1 cellular context compared by ENCODE assay signal in genomic region chr5:168898261-168898911, GRCh38.
TF ChIP-seq lines count a peak whose summit lies in the region.

No MANE protein-coding gene starts in this region.

TF ChIP-seq in HEK293, 187 proteins besides CTCF, POLR2A, EP300 and RAD21 (continued from another document):
- peak; percentile 34; the same call in 1 of the 2 replicates for TF ChIP-seq ATF2 (tag by site-specific recombination; IDR thresholded peaks at IDR 0.05; ENCODE audit: low read depth)
- no peak for TF ChIP-seq SETDB1 (IDR thresholded peaks at IDR 0.05; ENCODE audit: insufficient read length, low read length)
- peak; percentile 67; the same call in 1 of the 2 replicates for TF ChIP-seq ZBTB1 (tag by site-specific recombination; IDR thresholded peaks at IDR 0.05)
- TF ChIP-seq ZNF510 (tag by site-specific recombination; IDR thresholded peaks at IDR 0.05; ENCODE audit: insufficient replicate concordance), result peak; percentile 32
